In genomic region chr4:18882468-18882867, GRCh38 we compare ENCODE assay signal across 13 cellular contexts.
DNase-seq lines count a peak whose midpoint lies in the region; ATAC-seq and TF ChIP-seq lines count a peak whose summit lies in the region.
"Had no signal": no experiment of that assay in that cellular context is flagged by ENCODE, and none has a peak within 500 bp of the region (broad histone marks: within the 10 kb centered on the region; RNA-seq: fewer than 3 reads in every experiment).

No MANE protein-coding gene starts in this region.

- CTCF ChIA-PET in AG04449 (lab: Yijun Ruan, JAX): no interaction called here

- H3K36me3 Mint-ChIP-seq in endothelial cell (ENCODE audit: low read depth, unreplicated experiment): no peaks in the 10 kb centered on the region

- no peaks in the 10 kb centered on the region for H3K9me3 Mint-ChIP-seq in endothelial cell (ENCODE audit: unreplicated experiment)

- H3K4me1 Mint-ChIP-seq in endothelial cell (ENCODE audit: unreplicated experiment): no peaks in the 10 kb centered on the region
- H3K4me1 Mint-ChIP-seq: activated CD4-positive, alpha-beta memory T cell treated with anti-CD3 and anti-CD28 coated beads, Interleukin-2, amount 10 ng/mL, durations not matched to agents 7 days and 5 days had no signal

- H3K4me3 Mint-ChIP-seq in endothelial cell (ENCODE audit: unreplicated experiment): no peak overlapping the region
- H3K4me3 Mint-ChIP-seq: activated CD4-positive, alpha-beta memory T cell treated with anti-CD3 and anti-CD28 coated beads, Interleukin-2, amount 10 ng/mL, durations not matched to agents 7 days and 5 days had no signal

- ATAC-seq in GM21723 (IDR thresholded peaks at IDR 0.05; ENCODE audit: unreplicated experiment): no peak
- ATAC-seq: mucosa of descending colon had no signal

- H3K27me3 Mint-ChIP-seq in endothelial cell (ENCODE audit: unreplicated experiment): no peaks in the 10 kb centered on the region
- H3K27me3 Mint-ChIP-seq: activated CD4-positive, alpha-beta memory T cell treated with anti-CD3 and anti-CD28 coated beads, Interleukin-2, amount 10 ng/mL, durations not matched to agents 7 days and 5 days had no signal

- TF ChIP-seq CTCF in AG04449 (IDR thresholded peaks at IDR 0.05; ENCODE audit: insufficient read depth, low read length, missing control alignments): no peak
- no peak for TF ChIP-seq CTCF in HFF-Myc (IDR thresholded peaks at IDR 0.05; ENCODE audit: low read depth, low read length, missing control alignments)
- no peak for TF ChIP-seq CTCF in endothelial cell (IDR thresholded peaks at IDR 0.05; ENCODE audit: unreplicated experiment)

- no peak overlapping the region for H3K27ac Mint-ChIP-seq in endothelial cell (ENCODE audit: unreplicated experiment)
- H3K27ac Mint-ChIP-seq: activated CD4-positive, alpha-beta memory T cell treated with anti-CD3 and anti-CD28 coated beads, Interleukin-2, amount 10 ng/mL, durations not matched to agents 7 days and 5 days had no signal

- no peak overlapping the region for H3K4me3 ChIP-seq in AG04449 (ENCODE audit: low read depth, low read length)
- no peak overlapping the region for H3K4me3 ChIP-seq in HFF-Myc (replicated peaks; ENCODE audit: low read depth, low read length)
- H3K4me3 ChIP-seq: mucosa of descending colon, suprapubic skin had no signal

- DNase-seq in AG04449 (ENCODE audit: low read depth, low spot score): peak; percentile 9
- DNase-seq in HFF-Myc (ENCODE audit: extremely low read depth, low read depth): peak; percentile 14
- peak; percentile 11 for DNase-seq in amniotic stem cell (lab: John Stamatoyannopoulos, UW)
- DNase-seq in kidney glomerular epithelial cell (lab: John Stamatoyannopoulos, UW): peak; percentile 92
- no peak for DNase-seq in activated CD8-positive, alpha-beta memory T cell treated with anti-CD3 and anti-CD28 coated beads, Interleukin-2, amount 50 U/mL, for 4 hours
- DNase-seq in endothelial cell (ENCODE audit: low spot score): no peak
- DNase-seq in SKM-1 (lab: John Stamatoyannopoulos, UW; ENCODE audit: unreplicated experiment): no peak
- DNase-seq: activated CD4-positive, alpha-beta memory T cell treated with anti-CD3 and anti-CD28 coated beads, Interleukin-2, amount 10 ng/mL, durations not matched to agents 7 days and 5 days; mucosa of descending colon; NCI-H187 treated with DMSO at 0.1 percent for 48 hours; SIG-M5 had no signal

- POLR2A ChIA-PET in AG04449 (lab: Yijun Ruan, JAX): no interaction called here

Comparison
In these comparisons a context has a peak if more than half of its experiments do, and no peak if none do; other contexts are left out.
1. DNase-seq: peak in AG04449 (single experiment), HFF-Myc (single experiment), amniotic stem cell (single experiment) and kidney glomerular epithelial cell (single experiment); none in activated CD8-positive, alpha-beta memory T cell treated with anti-CD3 and anti-CD28 coated beads, Interleukin-2, amount 50 U/mL, for 4 hours (single experiment), endothelial cell (single experiment) and SKM-1 (single experiment).